Comparison of ENCODE assay signal across 24 cellular contexts in genomic region chr12:131494141-131494733, GRCh38.
"Had no signal": no experiment of that assay in that cellular context is flagged by ENCODE, and none has a peak within 500 bp of the region (broad histone marks: within the 10 kb centered on the region; RNA-seq: fewer than 3 reads in every experiment).

No MANE protein-coding gene starts in this region.

- H3K27ac Mint-ChIP-seq: activated CD4-positive, alpha-beta memory T cell treated with anti-CD3 and anti-CD28 coated beads for 36 hours; activated CD4-positive, alpha-beta T cell treated with anti-CD3 and anti-CD28 coated beads, Interleukin-2, amount 10 ng/mL, durations not matched to agents 7 days and 5 days; activated naive CD4-positive, alpha-beta T cell treated with anti-CD3 and anti-CD28 coated beads, Interleukin-2, amount 50 U/mL, for 72 hours; activated naive CD8-positive, alpha-beta T cell treated with anti-CD3 and anti-CD28 coated beads, Interleukin-2, amount 50 U/mL, for 24 hours; activated T-helper 2 cell treated with anti-CD3 and anti-CD28 coated beads, Interferon-gamma antibody, Interleukin-2, Interleukin-4, amounts not matched to agents 10 μg/mL and 5 μg/mL and 100 μg/mL, durations not matched to agents 14 hours and 24 hours and 36 hours; brain had no signal

- H3K36me3 Mint-ChIP-seq: activated CD4-positive, alpha-beta memory T cell treated with anti-CD3 and anti-CD28 coated beads for 36 hours; activated naive CD4-positive, alpha-beta T cell treated with anti-CD3 and anti-CD28 coated beads, Interleukin-2, amount 50 U/mL, for 72 hours; brain had no signal

- H3K4me3 ChIP-seq: Peyer's patch, SJCRH30 had no signal

- H3K9me3 Mint-ChIP-seq: activated CD4-positive, alpha-beta memory T cell treated with anti-CD3 and anti-CD28 coated beads for 36 hours; activated CD4-positive, alpha-beta T cell treated with anti-CD3 and anti-CD28 coated beads, Interleukin-2, amount 10 ng/mL, durations not matched to agents 7 days and 5 days; activated naive CD4-positive, alpha-beta T cell treated with anti-CD3 and anti-CD28 coated beads, Interleukin-2, amount 50 U/mL, for 72 hours; activated naive CD8-positive, alpha-beta T cell treated with anti-CD3 and anti-CD28 coated beads, Interleukin-2, amount 50 U/mL, for 24 hours; activated T-cell treated with anti-CD3 and anti-CD28 coated beads, Interleukin-2, amount 50 U/mL, for 4 hours; activated T-helper 2 cell treated with anti-CD3 and anti-CD28 coated beads, Interferon-gamma antibody, Interleukin-2, Interleukin-4, amounts not matched to agents 10 μg/mL and 5 μg/mL and 100 μg/mL, durations not matched to agents 14 hours and 24 hours and 36 hours had no signal

- ATAC-seq: activated naive CD8-positive, alpha-beta T cell treated with anti-CD3 and anti-CD28 coated beads, Interleukin-2, amount 50 U/mL, for 24 hours; activated T-cell treated with anti-CD3 and anti-CD28 coated beads, Interleukin-2, amount 50 U/mL, for 4 hours had no signal

- H3K27ac ChIP-seq: Peyer's patch, RWPE1, SJCRH30, VCaP had no signal

- H3K4me3 Mint-ChIP-seq: activated CD4-positive, alpha-beta memory T cell treated with anti-CD3 and anti-CD28 coated beads for 36 hours; activated CD4-positive, alpha-beta T cell treated with anti-CD3 and anti-CD28 coated beads, Interleukin-2, amount 10 ng/mL, durations not matched to agents 7 days and 5 days; activated naive CD8-positive, alpha-beta T cell treated with anti-CD3 and anti-CD28 coated beads, Interleukin-2, amount 50 U/mL, for 24 hours; activated T-cell treated with anti-CD3 and anti-CD28 coated beads, Interleukin-2, amount 50 U/mL, for 4 hours; brain had no signal

- H3K9ac ChIP-seq: SK-N-SH had no signal

- DNase-seq: activated CD4-positive, alpha-beta memory T cell treated with anti-CD3 and anti-CD28 coated beads for 36 hours; activated CD4-positive, alpha-beta T cell treated with anti-CD3 and anti-CD28 coated beads, Interleukin-2, amount 10 ng/mL, durations not matched to agents 7 days and 5 days; activated CD4-positive, CD25-positive, alpha-beta regulatory T cell; activated naive CD4-positive, alpha-beta T cell treated with Interleukin-2 at 50 U/mL for 16 hours; activated naive CD8-positive, alpha-beta T cell treated with anti-CD3 and anti-CD28 coated beads, Interleukin-2, amount 50 U/mL, for 24 hours; activated T-cell treated with anti-CD3 and anti-CD28 coated beads, Interleukin-2, amount 50 U/mL, for 4 hours; amniotic stem cell; MM.1S; NCI-H1105; NCI-H1436; NCI-H187; NCI-H2081; NCI-H446; NCI-H524; Peyer's patch; Right ventricle myocardium superior; SJCRH30; T-helper 1 cell had no signal

- H3K27me3 Mint-ChIP-seq: activated CD4-positive, alpha-beta T cell treated with anti-CD3 and anti-CD28 coated beads, Interleukin-2, amount 10 ng/mL, durations not matched to agents 7 days and 5 days; activated naive CD8-positive, alpha-beta T cell treated with anti-CD3 and anti-CD28 coated beads, Interleukin-2, amount 50 U/mL, for 24 hours had no signal

- H3K36me3 ChIP-seq: Peyer's patch, SJCRH30 had no signal

- H3K27me3 ChIP-seq: Peyer's patch, SJCRH30 had no signal

- H3K4me2 ChIP-seq: SK-N-SH had no signal

- H3K4me1 ChIP-seq: Peyer's patch, SJCRH30 had no signal

- H3K9me3 ChIP-seq: Peyer's patch, SJCRH30, SK-N-SH had no signal
